9 cellular contexts compared by ENCODE assay signal in genomic region chr17:38797091-38797490, GRCh38. TPM values are rescaled to one million over a fixed set of nuclear protein-coding genes. Genes with fewer than 3 reads are reported as not detected.
DNase-seq lines count a peak whose midpoint lies in the region; ATAC-seq and TF ChIP-seq lines count a peak whose summit lies in the region.
"Had no signal": no experiment of that assay in that cellular context is flagged by ENCODE, and none has a peak within 500 bp of the region (broad histone marks: within the 10 kb centered on the region; RNA-seq: fewer than 3 reads in every experiment).

No MANE protein-coding gene starts in this region.

- peak overlapping the region in 3 of 4 donors; percentile 98 to 100 (median 99) for H3K27ac ChIP-seq in gastroesophageal sphincter

- TF ChIP-seq CTCF in gastroesophageal sphincter (IDR thresholded peaks at IDR 0.05): no peak

- WGBS in gastroesophageal sphincter (ENCODE audit: low coverage in 1 of 2), 2 donors: 53 to 59% methylated on average over 6 of the region's 6 CpGs

- peaks cover 3 to 59% (median 29%) of the 10 kb centered on the region in 3 donors for H3K4me1 ChIP-seq in gastroesophageal sphincter

- peaks cover 3 to 18% of the 10 kb centered on the region in 2 donors for H3K36me3 ChIP-seq in gastroesophageal sphincter

- no peak for TF ChIP-seq POLR2A in gastroesophageal sphincter (IDR thresholded peaks at IDR 0.05)

- H3K4me1 Mint-ChIP-seq in activated T-cell treated with anti-CD3 and anti-CD28 coated beads, Interleukin-2, amount 50 U/mL, for 4 hours (ENCODE audit: low read depth): peaks cover 41% of the 10 kb centered on the region
- peaks cover 56% of the 10 kb centered on the region for H3K4me1 Mint-ChIP-seq in activated naive CD8-positive, alpha-beta T cell (ENCODE audit: low read depth)
- H3K4me1 Mint-ChIP-seq in stimulated activated naive CD8-positive, alpha-beta T cell treated with anti-CD3 and anti-CD28 coated beads, Interleukin-15, amount 100 ng/mL, for 72 hours: peaks cover 51% of the 10 kb centered on the region

- peak overlapping the region in 1 of 2 donors; percentile 94 for H3K4me3 ChIP-seq in gastroesophageal sphincter

- DNase-seq in activated T-cell treated with anti-CD3 and anti-CD28 coated beads, Interleukin-2, amount 50 U/mL, for 4 hours: no peak
- DNase-seq in activated T-cell treated with anti-CD3 and anti-CD28 coated beads for 4 hours: no peak
- no peak for DNase-seq in stimulated activated naive CD8-positive, alpha-beta T cell treated with anti-CD3 and anti-CD28 coated beads, Interleukin-15, amount 100 ng/mL, for 72 hours
- no peak for DNase-seq in NCI-H345 treated with DMSO at 0.1 percent for 48 hours (lab: John Stamatoyannopoulos, UW; ENCODE audit: unreplicated experiment)
- DNase-seq: NCI-H1105 had no signal

- no peaks in the 10 kb centered on the region for H3K9me3 ChIP-seq in gastroesophageal sphincter

- H3K27me3 ChIP-seq in gastroesophageal sphincter: no peaks in the 10 kb centered on the region

- no peaks in the 10 kb centered on the region for H3K9me3 Mint-ChIP-seq in activated T-cell treated with anti-CD3 and anti-CD28 coated beads, Interleukin-2, amount 50 U/mL, for 4 hours
- no peaks in the 10 kb centered on the region for H3K9me3 Mint-ChIP-seq in activated naive CD8-positive, alpha-beta T cell (ENCODE audit: low read depth)
- H3K9me3 Mint-ChIP-seq in stimulated activated naive CD8-positive, alpha-beta T cell treated with anti-CD3 and anti-CD28 coated beads, Interleukin-15, amount 100 ng/mL, for 72 hours: no peaks in the 10 kb centered on the region

- no peaks in the 10 kb centered on the region for H3K27me3 Mint-ChIP-seq in activated T-cell treated with anti-CD3 and anti-CD28 coated beads, Interleukin-2, amount 50 U/mL, for 4 hours (ENCODE audit: low read depth)
- no peaks in the 10 kb centered on the region for H3K27me3 Mint-ChIP-seq in activated naive CD8-positive, alpha-beta T cell
- no peaks in the 10 kb centered on the region for H3K27me3 Mint-ChIP-seq in stimulated activated naive CD8-positive, alpha-beta T cell treated with anti-CD3 and anti-CD28 coated beads, Interleukin-15, amount 100 ng/mL, for 72 hours

- no peak for TF ChIP-seq EP300 in gastroesophageal sphincter (IDR thresholded peaks at IDR 0.05)

- peak overlapping the region; percentile 88 for H3K4me3 Mint-ChIP-seq in activated T-cell treated with anti-CD3 and anti-CD28 coated beads, Interleukin-2, amount 50 U/mL, for 4 hours
- peak overlapping the region; percentile 91 for H3K4me3 Mint-ChIP-seq in activated naive CD8-positive, alpha-beta T cell
- H3K4me3 Mint-ChIP-seq in stimulated activated naive CD8-positive, alpha-beta T cell treated with anti-CD3 and anti-CD28 coated beads, Interleukin-15, amount 100 ng/mL, for 72 hours: peak overlapping the region; percentile 46 to 96

- ATAC-seq in activated T-cell treated with anti-CD3 and anti-CD28 coated beads, Interleukin-2, amount 50 U/mL, for 4 hours: no peak
- ATAC-seq in gastroesophageal sphincter: no peak
- ATAC-seq in stimulated activated naive CD8-positive, alpha-beta T cell treated with anti-CD3 and anti-CD28 coated beads, Interleukin-15, amount 100 ng/mL, for 72 hours: no peak
- ATAC-seq in HG03025 (IDR thresholded peaks at IDR 0.05; ENCODE audit: low FRiP score, unreplicated experiment): no peak
- ATAC-seq in GM19351 (IDR thresholded peaks at IDR 0.05; ENCODE audit: unreplicated experiment): no peak

- H3K36me3 Mint-ChIP-seq in activated T-cell treated with anti-CD3 and anti-CD28 coated beads, Interleukin-2, amount 50 U/mL, for 4 hours (ENCODE audit: insufficient read depth): peaks cover 13% of the 10 kb centered on the region
- peaks cover 8% of the 10 kb centered on the region for H3K36me3 Mint-ChIP-seq in activated naive CD8-positive, alpha-beta T cell

- peak overlapping the region; percentile 77 for H3K27ac Mint-ChIP-seq in activated naive CD8-positive, alpha-beta T cell
- peak overlapping the region in 1 of 2 donors; percentile 50 for H3K27ac Mint-ChIP-seq in stimulated activated naive CD8-positive, alpha-beta T cell treated with anti-CD3 and anti-CD28 coated beads, Interleukin-15, amount 100 ng/mL, for 72 hours

RNA-seq across cellular contexts. Expression of gene PIP4K2B, which starts 2.3 kb away (rescaled TPM):
- 10 to 100 TPM; 33.6 to 40.5 (median 39.3) TPM for total RNA-seq in activated T-cell treated with anti-CD3 and anti-CD28 coated beads, Interleukin-2, amount 50 U/mL, for 4 hours
- total RNA-seq in gastroesophageal sphincter: 10 to 100 TPM; 43.9 to 80.3 (median 62.1) TPM

RNA-seq across cellular contexts. Expression of gene CWC25, which starts 28.0 kb away (rescaled TPM):
- 10 to 100 TPM; 32.7 to 36.5 (median 32.9) TPM for total RNA-seq in activated T-cell treated with anti-CD3 and anti-CD28 coated beads, Interleukin-2, amount 50 U/mL, for 4 hours
- 10 to 100 TPM; 13.6 to 35.0 (median 23.3) TPM for total RNA-seq in gastroesophageal sphincter

RNA-seq across cellular contexts. Expression of gene PSMB3, which starts 44.5 kb away (rescaled TPM):
- 100 to 1,000 TPM; 527 to 569 (median 554) TPM for total RNA-seq in activated T-cell treated with anti-CD3 and anti-CD28 coated beads, Interleukin-2, amount 50 U/mL, for 4 hours
- total RNA-seq in gastroesophageal sphincter: 100 to 1,000 TPM; 107 to 123 (median 117) TPM

RNA-seq across cellular contexts. Expression of gene PCGF2, which starts 49.0 kb away (rescaled TPM):
- under 1 TPM; 0.16 to 0.58 (median 0.43) TPM for total RNA-seq in activated T-cell treated with anti-CD3 and anti-CD28 coated beads, Interleukin-2, amount 50 U/mL, for 4 hours
- total RNA-seq in gastroesophageal sphincter: 10 to 100 TPM in 1 of 4 donors, 1 to 10 TPM in 3; 6.4 to 13.0 (median 9.7) TPM

RNA-seq across cellular contexts. Expression of gene RPL23, which starts 56.4 kb away (rescaled TPM):
- 1,000 to 10,000 TPM; 2,350 to 2,556 (median 2,362) TPM for total RNA-seq in activated T-cell treated with anti-CD3 and anti-CD28 coated beads, Interleukin-2, amount 50 U/mL, for 4 hours
- total RNA-seq in gastroesophageal sphincter: 1,000 to 10,000 TPM in 3 of 4 donors, 100 to 1,000 TPM in 1; 755 to 2,040 (median 1,511) TPM

Comparison
In these comparisons a context has a peak if more than half of its experiments do, and no peak if none do; other contexts are left out.
1. RNA of gene PSMB3, which starts 44.5 kb away (total RNA-seq): 527 to 569 TPM in activated T-cell treated with anti-CD3 and anti-CD28 coated beads, Interleukin-2, amount 50 U/mL, for 4 hours; 107 to 123 TPM in gastroesophageal sphincter; every median in the first group is over 4 times any median in the second.
2. Peak in every context shown above with its lines, with median percentiles within 50 percentile points of each other: H3K4me3 Mint-ChIP-seq.